Comparison of ENCODE assay signal across 1 cellular context in the genomic region with DNA sequence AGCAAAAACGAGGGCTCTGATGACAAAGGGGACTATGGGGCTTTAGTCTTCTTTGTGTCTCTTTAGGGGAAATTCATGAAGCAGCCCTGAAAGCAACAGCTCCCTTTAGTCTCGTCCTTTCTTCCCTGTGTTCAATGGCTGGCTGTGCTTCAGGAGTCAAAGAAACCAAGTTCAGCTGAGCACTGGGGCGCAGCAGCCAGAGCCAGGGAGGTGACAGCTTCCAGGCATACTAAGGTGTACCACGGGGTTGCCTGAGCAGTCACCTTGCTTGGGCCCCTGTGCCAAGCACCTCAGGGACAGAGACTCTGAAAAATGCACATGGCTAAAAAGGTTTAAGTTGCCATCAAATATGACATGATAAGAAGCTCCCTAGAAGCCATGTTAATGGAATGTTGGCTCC.
TF ChIP-seq lines count a peak whose summit lies in the region.

No MANE protein-coding gene starts in this region.

TF ChIP-seq in H1, 55 proteins besides CTCF, POLR2A, EP300 and RAD21:
- TF ChIP-seq SP1 (IDR thresholded peaks at IDR 0.05; ENCODE audit: low read depth, low read length) (no peak), NRF1 (IDR thresholded peaks at IDR 0.05; ENCODE audit: low read depth, low read length) (no peak)
